ENCODE assay signal across 1 cellular context in the genomic region with DNA sequence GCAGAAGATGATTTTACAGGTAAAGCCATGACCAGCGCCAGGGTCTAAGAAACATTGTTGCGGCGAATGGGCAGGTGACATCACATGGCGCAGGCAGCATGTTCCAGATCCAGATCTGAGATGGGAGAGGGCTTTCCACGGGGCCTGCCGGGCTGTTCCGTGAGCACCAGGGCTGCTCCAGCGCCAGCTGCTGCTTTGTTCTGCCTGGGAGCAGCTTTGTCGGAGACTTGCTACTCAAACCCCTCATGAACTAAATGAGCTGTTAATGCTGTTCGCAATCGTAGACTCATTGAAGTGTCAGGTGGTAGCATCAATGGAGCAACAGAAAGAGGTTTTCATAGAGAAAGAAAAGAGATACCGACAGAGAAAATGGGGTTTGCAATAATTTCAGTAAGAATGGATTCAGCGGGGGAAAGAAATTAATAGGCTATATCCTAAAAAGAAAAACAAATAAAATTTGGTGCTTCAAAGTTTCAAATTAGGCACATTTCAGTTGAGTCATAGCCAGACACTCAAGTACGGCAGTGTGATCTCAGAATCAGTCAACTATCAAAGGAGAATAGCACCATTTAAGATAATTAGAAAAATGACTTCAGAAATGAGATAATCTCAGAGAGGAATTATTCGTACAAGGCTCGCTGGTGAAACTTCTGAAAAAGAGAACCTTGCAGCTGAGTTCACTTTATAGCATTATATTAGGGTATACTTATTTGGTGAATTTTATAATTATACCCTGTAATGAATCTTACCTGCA.
TF ChIP-seq lines count a peak whose summit lies in the region.

No MANE protein-coding gene starts in this region.

TF ChIP-seq in GM23338, 12 proteins besides CTCF, POLR2A, EP300 and RAD21 (continued from another document):
- TF ChIP-seq, protein P1, sequence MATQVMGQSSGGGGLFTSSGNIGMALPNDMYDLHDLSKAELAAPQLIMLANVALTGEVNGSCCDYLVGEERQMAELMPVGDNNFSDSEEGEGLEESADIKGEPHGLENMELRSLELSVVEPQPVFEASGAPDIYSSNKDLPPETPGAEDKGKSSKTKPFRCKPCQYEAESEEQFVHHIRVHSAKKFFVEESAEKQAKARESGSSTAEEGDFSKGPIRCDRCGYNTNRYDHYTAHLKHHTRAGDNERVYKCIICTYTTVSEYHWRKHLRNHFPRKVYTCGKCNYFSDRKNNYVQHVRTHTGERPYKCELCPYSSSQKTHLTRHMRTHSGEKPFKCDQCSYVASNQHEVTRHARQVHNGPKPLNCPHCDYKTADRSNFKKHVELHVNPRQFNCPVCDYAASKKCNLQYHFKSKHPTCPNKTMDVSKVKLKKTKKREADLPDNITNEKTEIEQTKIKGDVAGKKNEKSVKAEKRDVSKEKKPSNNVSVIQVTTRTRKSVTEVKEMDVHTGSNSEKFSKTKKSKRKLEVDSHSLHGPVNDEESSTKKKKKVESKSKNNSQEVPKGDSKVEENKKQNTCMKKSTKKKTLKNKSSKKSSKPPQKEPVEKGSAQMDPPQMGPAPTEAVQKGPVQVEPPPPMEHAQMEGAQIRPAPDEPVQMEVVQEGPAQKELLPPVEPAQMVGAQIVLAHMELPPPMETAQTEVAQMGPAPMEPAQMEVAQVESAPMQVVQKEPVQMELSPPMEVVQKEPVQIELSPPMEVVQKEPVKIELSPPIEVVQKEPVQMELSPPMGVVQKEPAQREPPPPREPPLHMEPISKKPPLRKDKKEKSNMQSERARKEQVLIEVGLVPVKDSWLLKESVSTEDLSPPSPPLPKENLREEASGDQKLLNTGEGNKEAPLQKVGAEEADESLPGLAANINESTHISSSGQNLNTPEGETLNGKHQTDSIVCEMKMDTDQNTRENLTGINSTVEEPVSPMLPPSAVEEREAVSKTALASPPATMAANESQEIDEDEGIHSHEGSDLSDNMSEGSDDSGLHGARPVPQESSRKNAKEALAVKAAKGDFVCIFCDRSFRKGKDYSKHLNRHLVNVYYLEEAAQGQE (IDR thresholded peaks at IDR 0.05; ENCODE audit: unreplicated experiment): no peak
- no peak for TF ChIP-seq CREB1 (CRISPR knock-in tag; IDR thresholded peaks at IDR 0.05; ENCODE audit: low read depth)
- TF ChIP-seq NANOG (IDR thresholded peaks at IDR 0.05; ENCODE audit: borderline replicate concordance): no peak
- TF ChIP-seq STAT1 (IDR thresholded peaks at IDR 0.05; ENCODE audit: unreplicated experiment): no peak
- no peak for TF ChIP-seq JUNB (IDR thresholded peaks at IDR 0.05; ENCODE audit: unreplicated experiment)
- TF ChIP-seq ZNF114 (CRISPR knock-in tag; IDR thresholded peaks at IDR 0.05): no peak
- TF ChIP-seq POLR2AphosphoS5 (IDR thresholded peaks at IDR 0.05; ENCODE audit: low read depth): no peak
- TF ChIP-seq, protein P2, sequence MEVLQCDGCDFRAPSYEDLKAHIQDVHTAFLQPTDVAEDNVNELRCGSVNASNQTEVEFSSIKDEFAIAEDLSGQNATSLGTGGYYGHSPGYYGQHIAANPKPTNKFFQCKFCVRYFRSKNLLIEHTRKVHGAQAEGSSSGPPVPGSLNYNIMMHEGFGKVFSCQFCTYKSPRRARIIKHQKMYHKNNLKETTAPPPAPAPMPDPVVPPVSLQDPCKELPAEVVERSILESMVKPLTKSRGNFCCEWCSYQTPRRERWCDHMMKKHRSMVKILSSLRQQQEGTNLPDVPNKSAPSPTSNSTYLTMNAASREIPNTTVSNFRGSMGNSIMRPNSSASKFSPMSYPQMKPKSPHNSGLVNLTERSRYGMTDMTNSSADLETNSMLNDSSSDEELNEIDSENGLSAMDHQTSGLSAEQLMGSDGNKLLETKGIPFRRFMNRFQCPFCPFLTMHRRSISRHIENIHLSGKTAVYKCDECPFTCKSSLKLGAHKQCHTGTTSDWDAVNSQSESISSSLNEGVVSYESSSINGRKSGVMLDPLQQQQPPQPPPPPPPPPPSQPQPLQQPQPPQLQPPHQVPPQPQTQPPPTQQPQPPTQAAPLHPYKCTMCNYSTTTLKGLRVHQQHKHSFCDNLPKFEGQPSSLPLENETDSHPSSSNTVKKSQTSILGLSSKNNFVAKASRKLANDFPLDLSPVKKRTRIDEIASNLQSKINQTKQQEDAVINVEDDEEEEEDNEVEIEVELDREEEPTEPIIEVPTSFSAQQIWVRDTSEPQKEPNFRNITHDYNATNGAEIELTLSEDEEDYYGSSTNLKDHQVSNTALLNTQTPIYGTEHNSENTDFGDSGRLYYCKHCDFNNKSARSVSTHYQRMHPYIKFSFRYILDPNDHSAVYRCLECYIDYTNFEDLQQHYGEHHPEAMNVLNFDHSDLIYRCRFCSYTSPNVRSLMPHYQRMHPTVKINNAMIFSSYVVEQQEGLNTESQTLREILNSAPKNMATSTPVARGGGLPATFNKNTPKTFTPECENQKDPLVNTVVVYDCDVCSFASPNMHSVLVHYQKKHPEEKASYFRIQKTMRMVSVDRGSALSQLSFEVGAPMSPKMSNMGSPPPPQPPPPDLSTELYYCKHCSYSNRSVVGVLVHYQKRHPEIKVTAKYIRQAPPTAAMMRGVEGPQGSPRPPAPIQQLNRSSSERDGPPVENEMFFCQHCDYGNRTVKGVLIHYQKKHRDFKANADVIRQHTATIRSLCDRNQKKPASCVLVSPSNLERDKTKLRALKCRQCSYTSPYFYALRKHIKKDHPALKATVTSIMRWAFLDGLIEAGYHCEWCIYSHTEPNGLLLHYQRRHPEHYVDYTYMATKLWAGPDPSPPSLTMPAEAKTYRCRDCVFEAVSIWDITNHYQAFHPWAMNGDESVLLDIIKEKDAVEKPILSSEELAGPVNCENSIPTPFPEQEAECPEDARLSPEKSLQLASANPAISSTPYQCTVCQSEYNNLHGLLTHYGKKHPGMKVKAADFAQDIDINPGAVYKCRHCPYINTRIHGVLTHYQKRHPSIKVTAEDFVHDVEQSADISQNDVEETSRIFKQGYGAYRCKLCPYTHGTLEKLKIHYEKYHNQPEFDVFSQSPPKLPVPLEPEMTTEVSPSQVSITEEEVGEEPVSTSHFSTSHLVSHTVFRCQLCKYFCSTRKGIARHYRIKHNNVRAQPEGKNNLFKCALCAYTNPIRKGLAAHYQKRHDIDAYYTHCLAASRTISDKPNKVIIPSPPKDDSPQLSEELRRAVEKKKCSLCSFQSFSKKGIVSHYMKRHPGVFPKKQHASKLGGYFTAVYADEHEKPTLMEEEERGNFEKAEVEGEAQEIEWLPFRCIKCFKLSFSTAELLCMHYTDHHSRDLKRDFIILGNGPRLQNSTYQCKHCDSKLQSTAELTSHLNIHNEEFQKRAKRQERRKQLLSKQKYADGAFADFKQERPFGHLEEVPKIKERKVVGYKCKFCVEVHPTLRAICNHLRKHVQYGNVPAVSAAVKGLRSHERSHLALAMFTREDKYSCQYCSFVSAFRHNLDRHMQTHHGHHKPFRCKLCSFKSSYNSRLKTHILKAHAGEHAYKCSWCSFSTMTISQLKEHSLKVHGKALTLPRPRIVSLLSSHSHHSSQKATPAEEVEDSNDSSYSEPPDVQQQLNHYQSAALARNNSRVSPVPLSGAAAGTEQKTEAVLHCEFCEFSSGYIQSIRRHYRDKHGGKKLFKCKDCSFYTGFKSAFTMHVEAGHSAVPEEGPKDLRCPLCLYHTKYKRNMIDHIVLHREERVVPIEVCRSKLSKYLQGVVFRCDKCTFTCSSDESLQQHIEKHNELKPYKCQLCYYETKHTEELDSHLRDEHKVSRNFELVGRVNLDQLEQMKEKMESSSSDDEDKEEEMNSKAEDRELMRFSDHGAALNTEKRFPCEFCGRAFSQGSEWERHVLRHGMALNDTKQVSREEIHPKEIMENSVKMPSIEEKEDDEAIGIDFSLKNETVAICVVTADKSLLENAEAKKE (CRISPR knock-in tag; IDR thresholded peaks at IDR 0.05): no peak
